13 cellular contexts compared by ENCODE assay signal in genomic region chr4:112147697-112148096, GRCh38. TPM values are rescaled to one million over a fixed set of nuclear protein-coding genes. Genes with fewer than 3 reads are reported as not detected.
DNase-seq lines count a peak whose midpoint lies in the region; ATAC-seq and TF ChIP-seq lines count a peak whose summit lies in the region.
"Had no signal": no experiment of that assay in that cellular context is flagged by ENCODE, and none has a peak within 500 bp of the region (broad histone marks: within the 10 kb centered on the region; RNA-seq: fewer than 3 reads in every experiment).

No MANE protein-coding gene starts in this region.

- in situ Hi-C loops in brain microvascular endothelial cell (cut with HindIII; ENCODE audit: low pct_ligation_motif_present, low sequenced_read_pairs), result no loop called here

- H3K9ac ChIP-seq in Karpas-422 (ENCODE audit: low read length), result no peak overlapping the region

- DNase-seq in heart left ventricle (peak in 4 of 5 donors; percentile 25 to 36 (median 30)), left cardiac atrium (no peak), foreskin fibroblast (peak; percentile 21 to 29), upper lobe of right lung (no peak), Karpas-422 (no peak), brain microvascular endothelial cell (no peak)
- DNase-seq: AML-193; NCI-H2029; stimulated activated CD4-positive, alpha-beta T cell treated with anti-CD3 and anti-CD28 coated beads, Interleukin-4, amount 100 ng/mL, for 4 hours had no signal

- peak overlapping the region; percentile 90 for H3K4me3 Mint-ChIP-seq in activated T-helper 17 cell treated with anti-CD3 and anti-CD28 coated beads, Interleukin-2, amount 50 U/mL, for 72 hours

- no peak overlapping the region for H3K4me2 ChIP-seq in Karpas-422 (ENCODE audit: low read depth, low read length, poor library complexity, severe bottlenecking)

- no peak overlapping the region for H3K27ac Mint-ChIP-seq in activated T-helper 17 cell treated with anti-CD3 and anti-CD28 coated beads, Interleukin-2, amount 50 U/mL, for 72 hours
- H3K27ac Mint-ChIP-seq: T-helper 1 cell treated with Interleukin-12 subunit alpha and Interleukin-12 subunit beta and Interleukin-4 antibody, amounts not matched to agents 30 μg/mL and 1 μg/mL, for 36 hours had no signal

- H3K27ac ChIP-seq in heart left ventricle (peak overlapping the region in 9 of 12 donors; percentile 10 to 94 (median 55)), upper lobe of right lung (peak overlapping the region; percentile 3), Karpas-422 (ENCODE audit: low read length) (no peak overlapping the region), brain microvascular endothelial cell (no peak overlapping the region)

- no peak for TF ChIP-seq CTCF in heart left ventricle (IDR thresholded peaks at IDR 0.05)
- TF ChIP-seq CTCF in foreskin fibroblast (IDR thresholded peaks at IDR 0.05; ENCODE audit: low read depth, low read length), result no peak
- no peak for TF ChIP-seq CTCF in upper lobe of right lung (IDR thresholded peaks at IDR 0.05)
- no peak for TF ChIP-seq CTCF in brain microvascular endothelial cell (IDR thresholded peaks at IDR 0.05; ENCODE audit: low read depth, low read length, missing control alignments)

- H3K27me3 Mint-ChIP-seq in activated T-helper 17 cell treated with anti-CD3 and anti-CD28 coated beads, Interleukin-2, amount 50 U/mL, for 72 hours, result no peaks in the 10 kb centered on the region

- H3K27me3 ChIP-seq in heart left ventricle, result no peaks in the 10 kb centered on the region
- H3K27me3 ChIP-seq in upper lobe of right lung, result no peaks in the 10 kb centered on the region
- no peaks in the 10 kb centered on the region for H3K27me3 ChIP-seq in Karpas-422 (ENCODE audit: low read length)
- H3K27me3 ChIP-seq in brain microvascular endothelial cell (replicated peaks), result no peaks in the 10 kb centered on the region

- no peaks in the 10 kb centered on the region for H4K20me1 ChIP-seq in Karpas-422 (ENCODE audit: insufficient read depth, low read depth, low read length)

- H3K4me1 ChIP-seq in heart left ventricle, result peaks cover 0 to 59% (median 36%) of the 10 kb centered on the region in 12 donors
- H3K4me1 ChIP-seq in upper lobe of right lung, result peaks cover 5% of the 10 kb centered on the region
- peaks cover 9% of the 10 kb centered on the region for H3K4me1 ChIP-seq in Karpas-422 (ENCODE audit: low read length)

- peak overlapping the region in 10 of 12 donors; percentile 74 to 93 (median 84) for H3K4me3 ChIP-seq in heart left ventricle
- no peak overlapping the region for H3K4me3 ChIP-seq in foreskin fibroblast (ENCODE audit: low read depth in 1 of 2, low read length in 2 of 2)
- peak overlapping the region; percentile 85 for H3K4me3 ChIP-seq in upper lobe of right lung
- H3K4me3 ChIP-seq in Karpas-422 (ENCODE audit: low read length), result no peak overlapping the region
- H3K4me3 ChIP-seq in brain microvascular endothelial cell (ENCODE audit: low read depth, low read length), result no peak overlapping the region

- no peak overlapping the region for H2AFZ ChIP-seq in Karpas-422 (ENCODE audit: low read length)

- no peaks in the 10 kb centered on the region for H3K79me2 ChIP-seq in Karpas-422 (ENCODE audit: low read length)

- H3K36me3 Mint-ChIP-seq in activated T-helper 17 cell treated with anti-CD3 and anti-CD28 coated beads, Interleukin-2, amount 50 U/mL, for 72 hours (ENCODE audit: low read depth), result peaks cover 36% of the 10 kb centered on the region

- H3K9me2 ChIP-seq in Karpas-422 (replicated peaks; ENCODE audit: insufficient read depth, low read length), result no peaks in the 10 kb centered on the region

- intact Hi-C loops in heart left ventricle (cut with DNase I) (loop anchor here in 8 of 10 donors (2.0 to 5.0 kb wide), 4 partner anchors 45 to 85 kb away; partner anchors contain the start of gene AP1AR (in 6 of the 8)), left cardiac atrium (cut with DNase I) (loop anchor here in 1 of 2 donors (5.0 kb wide), 1 partner anchor 85 kb away; the partner anchor contains the start of gene AP1AR), upper lobe of right lung (cut with DNase I) (no loop called here)

- no peak for ATAC-seq in heart left ventricle
- ATAC-seq in left cardiac atrium, result no peak
- ATAC-seq in activated T-helper 17 cell treated with anti-CD3 and anti-CD28 coated beads, Interleukin-2, amount 50 U/mL, for 72 hours (replicated peaks), result no peak
- no peak for ATAC-seq in upper lobe of right lung
- no peak for ATAC-seq in GM19452 (IDR thresholded peaks at IDR 0.05; ENCODE audit: unreplicated experiment)
- ATAC-seq: HepG2 had no signal

- TF ChIP-seq POLR2A in heart left ventricle (IDR thresholded peaks at IDR 0.05), result no peak

- peaks cover 43% of the 10 kb centered on the region for H3K4me1 Mint-ChIP-seq in activated T-helper 17 cell treated with anti-CD3 and anti-CD28 coated beads, Interleukin-2, amount 50 U/mL, for 72 hours

- no peaks in the 10 kb centered on the region for H3K9me3 Mint-ChIP-seq in activated T-helper 17 cell treated with anti-CD3 and anti-CD28 coated beads, Interleukin-2, amount 50 U/mL, for 72 hours
- H3K9me3 Mint-ChIP-seq: T-helper 1 cell treated with Interleukin-12 subunit alpha and Interleukin-12 subunit beta and Interleukin-4 antibody, amounts not matched to agents 30 μg/mL and 1 μg/mL, for 36 hours had no signal

- H3K9me3 ChIP-seq in heart left ventricle (no peaks in the 10 kb centered on the region), upper lobe of right lung (no peaks in the 10 kb centered on the region), Karpas-422 (ENCODE audit: low read length) (no peaks in the 10 kb centered on the region)

- 18 to 47% (median 27%) methylated on average over 5 of the region's 5 CpGs for WGBS in heart left ventricle, 4 donors

- H3K36me3 ChIP-seq in heart left ventricle (no peaks in the 10 kb centered on the region), upper lobe of right lung (no peaks in the 10 kb centered on the region), Karpas-422 (ENCODE audit: insufficient read depth, low read length) (no peaks in the 10 kb centered on the region), brain microvascular endothelial cell (replicated peaks) (no peaks in the 10 kb centered on the region)

RNA-seq across cellular contexts. Expression of gene FAM241A, which starts 2.4 kb away (rescaled TPM):
- total RNA-seq in heart left ventricle (10 to 100 TPM in 1 of 9 donors, 1 to 10 TPM in 8; 5.4 to 10.3 (median 8.5) TPM), left cardiac atrium (1 to 10 TPM; 5.0 to 7.7 TPM), upper lobe of right lung (6.3 TPM)
- polyA plus RNA-seq in heart left ventricle, result 1 to 10 TPM; 5.3 to 5.8 TPM
- total RNA-seq in activated T-helper 17 cell treated with anti-CD3 and anti-CD28 coated beads, Interleukin-2, amount 50 U/mL, for 72 hours, result 1 to 10 TPM; 3.0 to 3.8 TPM
- 0.14 and 0.60 TPM in 2 replicates for total RNA-seq in Karpas-422 (2014; rRNA removed; shearing (Covaris generic); ENCODE audit: low replicate concordance)

Comparison
In these comparisons a context has a peak if more than half of its experiments do, and no peak if none do; other contexts are left out.
1. DNase-seq: peak in heart left ventricle (4 of 5) and foreskin fibroblast (2 of 2); none in left cardiac atrium (single experiment), upper lobe of right lung (single experiment), Karpas-422 (single experiment) and brain microvascular endothelial cell (single experiment).
2. H3K27ac ChIP-seq: peak in heart left ventricle (9 of 12) and upper lobe of right lung (single experiment); none in Karpas-422 (single experiment) and brain microvascular endothelial cell (single experiment).
3. H3K4me3 ChIP-seq: peak in heart left ventricle (10 of 12) and upper lobe of right lung (single experiment); none in foreskin fibroblast (0 of 2), Karpas-422 (single experiment) and brain microvascular endothelial cell (single experiment).